1 cellular context compared by ENCODE assay signal in genomic region chr13:27583645-27584044, GRCh38.
A peak's percentile ranks its signal among the peaks of the same experiment; 100 is the strongest.
TF ChIP-seq lines count a peak whose summit lies in the region.

No MANE protein-coding gene starts in this region.

TF ChIP-seq in HepG2, 621 proteins besides CTCF, POLR2A, EP300 and RAD21:
- TF ChIP-seq TP53 (CRISPR knock-in tag; conservative IDR thresholded peaks at IDR 0.05) (no peak), FOXK2 (IDR thresholded peaks at IDR 0.05) (no peak), ZMAT3 (CRISPR knock-in tag; conservative IDR thresholded peaks at IDR 0.05) (no peak), FOXA1 (IDR thresholded peaks at IDR 0.05) (0 out of 2 replicates have a peak, but pooled peaks have one; percentile 31), FOXA1 (CRISPR knock-in tag; IDR thresholded peaks at IDR 0.05) (no peak), CBX1 (IDR thresholded peaks at IDR 0.05; ENCODE audit: low read depth) (no peak), PPARG (CRISPR knock-in tag; conservative IDR thresholded peaks at IDR 0.05) (no peak)
